In genomic region chr12:120835657-120836056, GRCh38 we compare ENCODE assay signal across 12 cellular contexts.
A peak's percentile ranks its signal among the peaks of the same experiment; 100 is the strongest.
DNase-seq lines count a peak whose midpoint lies in the region; ATAC-seq and TF ChIP-seq lines count a peak whose summit lies in the region.
"Had no signal": no experiment of that assay in that cellular context is flagged by ENCODE, and none has a peak within 500 bp of the region (broad histone marks: within the 10 kb centered on the region; RNA-seq: fewer than 3 reads in every experiment).

No MANE protein-coding gene starts in this region.

- no peaks in the 10 kb centered on the region for H3K9me3 ChIP-seq in left ventricle myocardium inferior (replicated peaks)

- peaks cover 6% of the 10 kb centered on the region for H3K36me3 Mint-ChIP-seq in activated naive CD8-positive, alpha-beta T cell treated with anti-CD3 and anti-CD28 coated beads, Interleukin-2, amount 50 U/mL, for 24 hours (ENCODE audit: low read depth)

- peak overlapping the region; percentile 16 for H3K27ac Mint-ChIP-seq in activated naive CD8-positive, alpha-beta T cell treated with anti-CD3 and anti-CD28 coated beads, Interleukin-2, amount 50 U/mL, for 24 hours
- H3K27ac Mint-ChIP-seq: H9 had no signal

- no peaks in the 10 kb centered on the region for H3K36me3 ChIP-seq in left ventricle myocardium inferior

- H3K4me3 ChIP-seq in left ventricle myocardium inferior, result no peak overlapping the region

- H3K27me3 ChIP-seq in left ventricle myocardium inferior (ENCODE audit: low read depth), result no peaks in the 10 kb centered on the region

- no peak for DNase-seq in left ventricle myocardium inferior
- DNase-seq in left cardiac atrium, result no peak
- no peak for DNase-seq in activated naive CD8-positive, alpha-beta T cell treated with anti-CD3 and anti-CD28 coated beads, Interleukin-2, amount 50 U/mL, for 24 hours
- peak; percentile 17 for DNase-seq in myocyte (ENCODE audit: low read depth)
- no peak for DNase-seq in NCI-H345 treated with DMSO at 0.1 percent for 48 hours (lab: John Stamatoyannopoulos, UW; ENCODE audit: unreplicated experiment)
- no peak for DNase-seq in COR-L47 (lab: John Stamatoyannopoulos, UW)
- no peak for DNase-seq in NCI-H446 treated with DMSO at 0.1 percent for 48 hours (lab: John Stamatoyannopoulos, UW)
- DNase-seq: AML-193, H9, NCI-H748 treated with DMSO at 0.1 percent for 48 hours had no signal

- peak overlapping the region; percentile 26 for H3K4me3 Mint-ChIP-seq in activated naive CD8-positive, alpha-beta T cell treated with anti-CD3 and anti-CD28 coated beads, Interleukin-2, amount 50 U/mL, for 24 hours
- H3K4me3 Mint-ChIP-seq: H9 had no signal

- peak overlapping the region; percentile 43 for H3K27ac ChIP-seq in left ventricle myocardium inferior (replicated peaks)

- ATAC-seq in left cardiac atrium (no peak), HG03095 (IDR thresholded peaks at IDR 0.05; ENCODE audit: unreplicated experiment) (no peak)
- ATAC-seq in activated naive CD8-positive, alpha-beta T cell treated with anti-CD3 and anti-CD28 coated beads, Interleukin-2, amount 50 U/mL, for 24 hours, result no peak
- ATAC-seq: left lobe of liver had no signal

- TF ChIP-seq CTCF in left ventricle myocardium inferior (IDR thresholded peaks at IDR 0.05; ENCODE audit: borderline replicate concordance), result no peak

- no peaks in the 10 kb centered on the region for H3K27me3 Mint-ChIP-seq in activated naive CD8-positive, alpha-beta T cell treated with anti-CD3 and anti-CD28 coated beads, Interleukin-2, amount 50 U/mL, for 24 hours

- H3K9me3 Mint-ChIP-seq in activated naive CD8-positive, alpha-beta T cell treated with anti-CD3 and anti-CD28 coated beads, Interleukin-2, amount 50 U/mL, for 24 hours, result no peaks in the 10 kb centered on the region
- H3K9me3 Mint-ChIP-seq: H9 had no signal

- peaks cover 81% of the 10 kb centered on the region for H3K4me1 ChIP-seq in left ventricle myocardium inferior

- peaks cover 56% of the 10 kb centered on the region for H3K4me1 Mint-ChIP-seq in activated naive CD8-positive, alpha-beta T cell treated with anti-CD3 and anti-CD28 coated beads, Interleukin-2, amount 50 U/mL, for 24 hours

- intact Hi-C loops in left ventricle myocardium inferior (cut with micrococcal nuclease), result no loop called here
- intact Hi-C loops in left cardiac atrium (cut with DNase I), result no loop called here
